In the genomic region with DNA sequence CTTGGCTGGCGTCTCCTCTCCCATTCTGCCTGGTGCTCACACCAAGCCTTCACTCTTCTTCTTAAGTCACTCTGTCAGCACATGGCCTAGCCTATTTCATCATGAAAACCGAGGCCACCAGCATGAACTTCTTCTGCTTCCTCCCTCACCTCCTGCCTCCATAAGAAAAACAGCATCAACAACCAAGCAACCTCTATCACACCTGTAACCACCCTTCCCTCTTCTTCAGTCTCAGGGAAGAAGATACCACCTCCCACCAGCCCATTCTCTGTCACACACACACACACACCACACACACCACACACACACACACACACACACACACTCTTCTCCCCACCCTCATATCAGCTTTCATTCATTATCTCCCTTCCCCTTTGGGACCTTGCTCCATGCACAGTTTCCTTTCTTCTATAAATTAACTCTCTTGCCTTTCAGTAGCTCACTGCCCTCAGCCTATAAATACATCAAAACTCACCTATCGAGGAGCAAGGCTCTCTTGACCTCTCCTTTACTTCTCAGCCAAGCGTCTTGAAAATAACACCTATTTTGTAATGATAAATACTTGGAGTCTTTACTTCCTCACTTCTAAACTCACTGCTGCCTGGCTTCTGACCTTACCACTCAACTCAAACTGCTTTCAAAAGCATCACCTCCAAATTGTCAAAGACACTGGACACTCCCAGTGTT, we compare ENCODE assay signal across 11 cellular contexts. TPM values are rescaled to one million over a fixed set of nuclear protein-coding genes. Genes with fewer than 3 reads are reported as not detected.
DNase-seq lines count a peak whose midpoint lies in the region; ATAC-seq and TF ChIP-seq lines count a peak whose summit lies in the region.
"Had no signal": no experiment of that assay in that cellular context is flagged by ENCODE, and none has a peak within 500 bp of the region (broad histone marks: within the 10 kb centered on the region; RNA-seq: fewer than 3 reads in every experiment).

No MANE protein-coding gene starts in this region.

- peak; percentile 56 for ATAC-seq in T-helper 17 cell
- peak; percentile 24 to 52 for ATAC-seq in natural killer cell treated with Interleukin-12 subunit alpha and Interleukin-12 subunit beta and Interleukin-15 and Interleukin-18, amount 100 ng/mL, for 72 hours
- ATAC-seq in HG02870 (IDR thresholded peaks at IDR 0.05; ENCODE audit: unreplicated experiment), result no peak
- ATAC-seq in HG02852 (IDR thresholded peaks at IDR 0.05; ENCODE audit: unreplicated experiment), result no peak

- H3K27me3 Mint-ChIP-seq in activated CD4-positive, alpha-beta T cell treated with anti-CD3 and anti-CD28 coated beads, Interleukin-2, amount 10 ng/mL, durations not matched to agents 7 days and 5 days, result peaks cover 3% of the 10 kb centered on the region
- no peaks in the 10 kb centered on the region for H3K27me3 Mint-ChIP-seq in T-helper 17 cell
- H3K27me3 Mint-ChIP-seq in natural killer cell treated with Interleukin-12 subunit alpha and Interleukin-12 subunit beta and Interleukin-15 and Interleukin-18, amount 100 ng/mL, for 72 hours, result peaks cover 15 to 16% of the 10 kb centered on the region in 2 donors

- POLR2A ChIA-PET in activated CD4-positive, alpha-beta T cell treated with anti-CD3 and anti-CD28 coated beads, Interleukin-2, amount 10 ng/mL, durations not matched to agents 7 days and 5 days (lab: Charles Lee), result no interaction called here

- peaks cover 7% of the 10 kb centered on the region for H3K4me1 Mint-ChIP-seq in activated CD4-positive, alpha-beta T cell treated with anti-CD3 and anti-CD28 coated beads, Interleukin-2, amount 10 ng/mL, durations not matched to agents 7 days and 5 days
- H3K4me1 Mint-ChIP-seq in T-helper 17 cell, result peaks cover 8% of the 10 kb centered on the region
- H3K4me1 Mint-ChIP-seq in natural killer cell treated with Interleukin-12 subunit alpha and Interleukin-12 subunit beta and Interleukin-15 and Interleukin-18, amount 100 ng/mL, for 72 hours (ENCODE audit: low read depth in 2 of 2), result no peaks in the 10 kb centered on the region
- H3K4me1 Mint-ChIP-seq: IgD-negative memory B cell had no signal

- H3K9me3 ChIP-seq in T-helper 17 cell (ENCODE audit: control insufficient read depth, low read length, poor library complexity, severe bottlenecking), result no peaks in the 10 kb centered on the region

- CTCF ChIA-PET in activated CD4-positive, alpha-beta T cell treated with anti-CD3 and anti-CD28 coated beads, Interleukin-2, amount 10 ng/mL, durations not matched to agents 7 days and 5 days (lab: Charles Lee), result interaction anchor here (1.5 kb wide), 1 partner anchor 36 kb away, joined by 3 read pairs; a partner anchor contains a TSS

- H3K27ac Mint-ChIP-seq in activated CD4-positive, alpha-beta T cell treated with anti-CD3 and anti-CD28 coated beads, Interleukin-2, amount 10 ng/mL, durations not matched to agents 7 days and 5 days, result no peak overlapping the region
- H3K27ac Mint-ChIP-seq in T-helper 17 cell, result no peak overlapping the region
- no peak overlapping the region for H3K27ac Mint-ChIP-seq in natural killer cell treated with Interleukin-12 subunit alpha and Interleukin-12 subunit beta and Interleukin-15 and Interleukin-18, amount 100 ng/mL, for 72 hours
- H3K27ac Mint-ChIP-seq: activated T-helper 1 cell treated with anti-CD3 and anti-CD28 coated beads, Interleukin-12 subunit alpha, Interleukin-12 subunit beta, Interleukin-2, Interleukin-4 antibody, amounts not matched to agents 30 ng/mL and 10 ng/mL and 1 ng/mL, durations not matched to agents 14 hours and 24 hours and 36 hours; IgD-negative memory B cell had no signal

- H3K4me3 Mint-ChIP-seq in activated CD4-positive, alpha-beta T cell treated with anti-CD3 and anti-CD28 coated beads, Interleukin-2, amount 10 ng/mL, durations not matched to agents 7 days and 5 days, result no peak overlapping the region
- H3K4me3 Mint-ChIP-seq in T-helper 17 cell, result no peak overlapping the region
- H3K4me3 Mint-ChIP-seq in natural killer cell treated with Interleukin-12 subunit alpha and Interleukin-12 subunit beta and Interleukin-15 and Interleukin-18, amount 100 ng/mL, for 72 hours, result no peak overlapping the region
- H3K4me3 Mint-ChIP-seq: activated T-helper 1 cell treated with anti-CD3 and anti-CD28 coated beads, Interleukin-12 subunit alpha, Interleukin-12 subunit beta, Interleukin-2, Interleukin-4 antibody, amounts not matched to agents 30 ng/mL and 10 ng/mL and 1 ng/mL, durations not matched to agents 14 hours and 24 hours and 36 hours; IgD-negative memory B cell had no signal

- peaks cover 2% of the 10 kb centered on the region for H3K36me3 Mint-ChIP-seq in activated CD4-positive, alpha-beta T cell treated with anti-CD3 and anti-CD28 coated beads, Interleukin-2, amount 10 ng/mL, durations not matched to agents 7 days and 5 days (ENCODE audit: low read depth)
- no peaks in the 10 kb centered on the region for H3K36me3 Mint-ChIP-seq in T-helper 17 cell (ENCODE audit: low read depth)
- no peaks in the 10 kb centered on the region for H3K36me3 Mint-ChIP-seq in natural killer cell treated with Interleukin-12 subunit alpha and Interleukin-12 subunit beta and Interleukin-15 and Interleukin-18, amount 100 ng/mL, for 72 hours
- H3K36me3 Mint-ChIP-seq: IgD-negative memory B cell had no signal

- no peak for TF ChIP-seq CTCF in GM10266 (IDR thresholded peaks at IDR 0.05; ENCODE audit: control insufficient read depth, insufficient read depth, low read depth, missing control alignments)

- H3K9me3 Mint-ChIP-seq in activated CD4-positive, alpha-beta T cell treated with anti-CD3 and anti-CD28 coated beads, Interleukin-2, amount 10 ng/mL, durations not matched to agents 7 days and 5 days, result peaks cover 2% of the 10 kb centered on the region
- H3K9me3 Mint-ChIP-seq in natural killer cell treated with Interleukin-12 subunit alpha and Interleukin-12 subunit beta and Interleukin-15 and Interleukin-18, amount 100 ng/mL, for 72 hours, result no peaks in the 10 kb centered on the region
- H3K9me3 Mint-ChIP-seq: activated T-helper 1 cell treated with anti-CD3 and anti-CD28 coated beads, Interleukin-12 subunit alpha, Interleukin-12 subunit beta, Interleukin-2, Interleukin-4 antibody, amounts not matched to agents 30 ng/mL and 10 ng/mL and 1 ng/mL, durations not matched to agents 14 hours and 24 hours and 36 hours; IgD-negative memory B cell had no signal

- DNase-seq in activated CD4-positive, alpha-beta T cell treated with anti-CD3 and anti-CD28 coated beads, Interleukin-2, amount 10 ng/mL, durations not matched to agents 7 days and 5 days, result peak; percentile 42
- DNase-seq in activated CD4-positive, alpha-beta T cell treated with anti-CD3 and anti-CD28 coated beads for 1 hour, result no peak
- DNase-seq in HT1080 (ENCODE audit: low read depth), result peak; percentile 14
- DNase-seq in T-helper 17 cell, result no peak
- DNase-seq in natural killer cell treated with Interleukin-12 subunit alpha and Interleukin-12 subunit beta and Interleukin-15 and Interleukin-18, amount 100 ng/mL, for 72 hours (ENCODE audit: low spot score), result no peak
- DNase-seq in GM10266 (ENCODE audit: extremely low spot score), result no peak
- DNase-seq: NCI-H2171 treated with DMSO at 0.1 percent for 48 hours had no signal

RNA-seq across cellular contexts. Expression of a gene that starts 36.5 kb away (rescaled TPM):
- 10 to 100 TPM; 20.4 to 22.9 TPM for total RNA-seq in activated CD4-positive, alpha-beta T cell treated with anti-CD3 and anti-CD28 coated beads, Interleukin-2, amount 10 ng/mL, durations not matched to agents 7 days and 5 days
- 20.0 and 26.6 TPM in 2 replicates for total RNA-seq in HT1080 (2014; rRNA removed; shearing (Covaris generic))
- 20.2 and 23.1 TPM in 2 replicates for polyA plus RNA-seq in HT1080 (2015; cell fraction: cytosol; rRNA removed)
- polyA plus RNA-seq in HT1080 (2015; cell fraction: nucleus; rRNA removed), result 28.8 and 31.1 TPM in 2 replicates
- total RNA-seq in T-helper 17 cell, result 10 to 100 TPM; 24.7 to 29.7 TPM
- 10 to 100 TPM; 19.9 to 24.2 TPM for total RNA-seq in natural killer cell treated with Interleukin-12 subunit alpha and Interleukin-12 subunit beta and Interleukin-15 and Interleukin-18, amount 100 ng/mL, for 72 hours

Comparison
In these comparisons a context has a peak if more than half of its experiments do, and no peak if none do; other contexts are left out.
1. DNase-seq: peak in activated CD4-positive, alpha-beta T cell treated with anti-CD3 and anti-CD28 coated beads, Interleukin-2, amount 10 ng/mL, durations not matched to agents 7 days and 5 days (single experiment) and HT1080 (single experiment); none in activated CD4-positive, alpha-beta T cell treated with anti-CD3 and anti-CD28 coated beads for 1 hour (single experiment), T-helper 17 cell (0 of 3), natural killer cell treated with Interleukin-12 subunit alpha and Interleukin-12 subunit beta and Interleukin-15 and Interleukin-18, amount 100 ng/mL, for 72 hours (single experiment) and GM10266 (single experiment).
2. ATAC-seq: peak in T-helper 17 cell (single experiment) and natural killer cell treated with Interleukin-12 subunit alpha and Interleukin-12 subunit beta and Interleukin-15 and Interleukin-18, amount 100 ng/mL, for 72 hours (2 of 2); none in HG02870 (single experiment) and HG02852 (single experiment).